ENCODE assay signal across 28 cellular contexts in genomic region chrX:68455151-68455510, GRCh38.
"Had no signal": no experiment of that assay in that cellular context is flagged by ENCODE, and none has a peak within 500 bp of the region (broad histone marks: within the 10 kb centered on the region; RNA-seq: fewer than 3 reads in every experiment).

No MANE protein-coding gene starts in this region.

- DNase-seq: activated CD4-positive, alpha-beta T cell treated with anti-CD3 and anti-CD28 coated beads for 36 hours; activated CD4-positive, alpha-beta T cell treated with anti-CD3 and anti-CD28 coated beads, Interleukin-2, amount 10 ng/mL, durations not matched to agents 7 days and 5 days; activated CD4-positive, alpha-beta T cell treated with anti-CD3 and anti-CD28 coated beads, Interleukin-2, amount 50 U/mL, for 48 hours; activated CD8-positive, alpha-beta memory T cell treated with anti-CD3 and anti-CD28 coated beads, Interleukin-2, amount 50 U/mL, for 4 hours; activated CD8-positive, alpha-beta T cell treated with anti-CD3 and anti-CD28 coated beads, Interleukin-2, amount 10 ng/mL, durations not matched to agents 7 days and 5 days; activated naive CD4-positive, alpha-beta T cell treated with anti-CD3 and anti-CD28 coated beads, Interleukin-2, amount 10 ng/mL, durations not matched to agents 7 days and 5 days; activated naive CD8-positive, alpha-beta T cell treated with anti-CD3 and anti-CD28 coated beads, Interleukin-2, amount 50 U/mL, for 24 hours; activated T-cell treated with anti-CD3 and anti-CD28 coated beads for 4 hours; activated T-cell treated with anti-CD3 and anti-CD28 coated beads, Interleukin-2, amount 50 U/mL, for 4 hours; anterior cingulate cortex; caudate nucleus; cerebellar nuclear complex; Kasumi-1; KG1; MM.1S; MV-4-11; NCI-H1092; NCI-H1436 treated with DMSO at 0.1 percent for 48 hours; NCI-H1694 treated with DMSO at 0.1 percent for 48 hours; NCI-H2029; NCI-H345; NCI-H524 treated with DMSO at 0.1 percent for 48 hours; Right ventricle myocardium superior; SK-N-SH had no signal

- H3K27ac ChIP-seq: SJSA1 had no signal

- H3K9me3 ChIP-seq: SJSA1, SK-N-SH had no signal

- H3K36me3 ChIP-seq: SJSA1 had no signal

- H3K4me3 ChIP-seq: PC-9, SJSA1 had no signal

- ATAC-seq: activated CD4-positive, alpha-beta T cell treated with anti-CD3 and anti-CD28 coated beads for 36 hours; activated CD4-positive, CD25-positive, alpha-beta regulatory T cell treated with anti-CD3 and anti-CD28 coated beads, Interleukin-2, amount 50 U/mL, for 24 hours; activated CD8-positive, alpha-beta T cell treated with anti-CD3 and anti-CD28 coated beads, Interleukin-2, amount 10 ng/mL, durations not matched to agents 7 days and 5 days; activated naive CD8-positive, alpha-beta T cell treated with anti-CD3 and anti-CD28 coated beads, Interleukin-2, amount 50 U/mL, for 24 hours; activated T-cell treated with anti-CD3 and anti-CD28 coated beads, Interleukin-2, amount 50 U/mL, for 4 hours; WTC11 had no signal

- H3K4me1 ChIP-seq: SJSA1 had no signal

- H3K27me3 ChIP-seq: SJSA1 had no signal
